In the genomic region with DNA sequence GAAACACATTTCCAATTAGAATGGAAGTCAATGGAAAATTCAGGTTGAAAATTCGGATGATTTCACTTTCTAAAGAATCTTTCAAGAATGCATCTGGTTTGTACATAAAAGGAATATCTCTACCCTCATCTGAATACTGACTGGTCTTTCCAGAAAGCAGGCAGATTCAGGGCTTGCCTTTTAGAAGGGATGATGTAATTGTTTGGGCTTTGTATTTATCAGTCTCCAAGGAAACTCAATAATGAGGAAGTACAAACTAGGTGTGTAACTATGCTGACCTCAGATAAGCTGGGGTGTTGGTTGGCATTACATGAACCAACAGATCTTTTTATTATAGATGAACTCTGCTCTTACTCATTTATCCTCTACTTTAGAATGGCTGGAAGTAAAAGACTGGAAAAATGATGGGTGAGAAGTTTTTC, we compare ENCODE assay signal across 8 cellular contexts. TPM values are rescaled to one million over a fixed set of nuclear protein-coding genes. Genes with fewer than 3 reads are reported as not detected.
DNase-seq lines count a peak whose midpoint lies in the region; ATAC-seq, FAIRE-seq and TF ChIP-seq lines count a peak whose summit lies in the region.

No MANE protein-coding gene starts in this region.

- H3K36me3 ChIP-seq in keratinocyte (ENCODE audit: control insufficient read depth in 2 of 2, extremely low read depth in 1 of 2, insufficient read depth in 2 of 2, low read length in 2 of 2) = peaks cover 19 to 33% of the 10 kb centered on the region in 2 experiments

- peaks cover 42% of the 10 kb centered on the region for H3K4me1 Mint-ChIP-seq in type B pancreatic cell (ENCODE audit: unreplicated experiment)
- H3K4me1 Mint-ChIP-seq in activated CD4-positive, alpha-beta T cell treated with anti-CD3 and anti-CD28 coated beads, Interleukin-2, amount 10 ng/mL, durations not matched to agents 24 days and 14 days = no peaks in the 10 kb centered on the region

- H3K27me3 Mint-ChIP-seq in type B pancreatic cell = peaks cover 3% of the 10 kb centered on the region
- no peaks in the 10 kb centered on the region for H3K27me3 Mint-ChIP-seq in activated CD4-positive, alpha-beta T cell treated with anti-CD3 and anti-CD28 coated beads, Interleukin-2, amount 10 ng/mL, durations not matched to agents 24 days and 14 days

- in situ Hi-C loops in KBM-7 (cut with MboI; ENCODE audit: low pct_unique_long_range_greater_than_20kb, low sequenced_read_pairs) = no loop called here

- H3K4me3 Mint-ChIP-seq in type B pancreatic cell = peak overlapping the region; percentile 71
- H3K4me3 Mint-ChIP-seq in activated CD4-positive, alpha-beta T cell treated with anti-CD3 and anti-CD28 coated beads, Interleukin-2, amount 10 ng/mL, durations not matched to agents 24 days and 14 days = no peak overlapping the region

- no peak overlapping the region for H2AFZ ChIP-seq in keratinocyte (ENCODE audit: control insufficient read depth, low read length)

- no peaks in the 10 kb centered on the region for H3K9me3 ChIP-seq in keratinocyte (ENCODE audit: control insufficient read depth, low read depth, low read length)

- peak; percentile 67 for ATAC-seq in GM21825 (IDR thresholded peaks at IDR 0.05; ENCODE audit: unreplicated experiment)

- peaks cover 26% of the 10 kb centered on the region for H3K36me3 Mint-ChIP-seq in type B pancreatic cell
- peaks cover 2% of the 10 kb centered on the region for H3K36me3 Mint-ChIP-seq in activated CD4-positive, alpha-beta T cell treated with anti-CD3 and anti-CD28 coated beads, Interleukin-2, amount 10 ng/mL, durations not matched to agents 24 days and 14 days (ENCODE audit: low read depth)

- dilution Hi-C loops in keratinocyte (cut with MboI; ENCODE audit: extremely low pct_ligation_motif_present, low sequenced_read_pairs) = no loop called here

- no peaks in the 10 kb centered on the region for H4K20me1 ChIP-seq in keratinocyte (ENCODE audit: control insufficient read depth, extremely low read depth, insufficient read depth, low read length)

- peak overlapping the region; percentile 49 for H3K4me2 ChIP-seq in keratinocyte (ENCODE audit: control insufficient read depth, extremely low read depth, insufficient read depth, low read depth, low read length)

- no peak overlapping the region for H3K4me3 ChIP-seq in keratinocyte (ENCODE audit: control insufficient read depth in 2 of 3, extremely low read depth in 1 of 3, insufficient read depth in 2 of 3, low read depth in 1 of 3, low read length in 3 of 3)

- no peaks in the 10 kb centered on the region for H3K27me3 ChIP-seq in keratinocyte (ENCODE audit: control insufficient read depth, extremely low read depth, insufficient read depth, low read length)

- peak overlapping the region; percentile 78 for H3K9ac ChIP-seq in keratinocyte (ENCODE audit: control insufficient read depth, extremely low read depth, insufficient read depth, low read length)

- H3K79me2 ChIP-seq in keratinocyte (ENCODE audit: control insufficient read depth, insufficient read depth, low read length) = peaks cover 40% of the 10 kb centered on the region

- no peaks in the 10 kb centered on the region for H3K9me1 ChIP-seq in keratinocyte (ENCODE audit: control insufficient read depth, extremely low read depth, insufficient read depth, low read length)

- H3K27ac Mint-ChIP-seq in type B pancreatic cell = peak overlapping the region; percentile 99
- H3K27ac Mint-ChIP-seq in activated CD4-positive, alpha-beta T cell treated with anti-CD3 and anti-CD28 coated beads, Interleukin-2, amount 10 ng/mL, durations not matched to agents 24 days and 14 days = no peak overlapping the region

- peak overlapping the region; percentile 85 for H3K27ac ChIP-seq in keratinocyte (ENCODE audit: control insufficient read depth, insufficient read depth, low read length)

- H3K4me1 ChIP-seq in keratinocyte (ENCODE audit: control insufficient read depth, extremely low read depth, insufficient read depth, low read length) = peaks cover 62% of the 10 kb centered on the region

- peak; percentile 62 for DNase-seq in GF-D8 (lab: John Stamatoyannopoulos, UW)
- DNase-seq in KBM-7 = peak; percentile 78
- peak; percentile 94 for DNase-seq in amniotic epithelial cell (ENCODE audit: low read depth)
- peak; percentile 97 for DNase-seq in keratinocyte (ENCODE audit: low read depth, low spot score)
- DNase-seq in type B pancreatic cell (ENCODE audit: extremely low spot score, unreplicated experiment) = no peak
- DNase-seq in DMS79 treated with DMSO at 0.1 percent for 48 hours (lab: John Stamatoyannopoulos, UW) = no peak
- DNase-seq in activated CD4-positive, alpha-beta T cell treated with anti-CD3 and anti-CD28 coated beads, Interleukin-2, amount 10 ng/mL, durations not matched to agents 24 days and 14 days = no peak

- intact Hi-C loops in activated CD4-positive, alpha-beta T cell treated with anti-CD3 and anti-CD28 coated beads, Interleukin-2, amount 10 ng/mL, durations not matched to agents 24 days and 14 days (cut with micrococcal nuclease) = no loop called here

- peaks cover 4% of the 10 kb centered on the region for H3K9me3 Mint-ChIP-seq in type B pancreatic cell
- H3K9me3 Mint-ChIP-seq in activated CD4-positive, alpha-beta T cell treated with anti-CD3 and anti-CD28 coated beads, Interleukin-2, amount 10 ng/mL, durations not matched to agents 24 days and 14 days = no peaks in the 10 kb centered on the region

- TF ChIP-seq CTCF in keratinocyte (optimal IDR thresholded peaks at IDR 0.05 in 1 of 3, IDR thresholded peaks at IDR 0.05 in 1 of 3, conservative IDR thresholded peaks at IDR 0.05 in 1 of 3; ENCODE audit: extremely low read depth in 1 of 3, insufficient read depth in 2 of 3, low read length in 3 of 3) = no peak
- no peak for TF ChIP-seq CTCF in type B pancreatic cell (conservative IDR thresholded peaks at IDR 0.05)

- peak; percentile 83 for FAIRE-seq in keratinocyte (lab: Jason Lieb, UNC)

RNA-seq across cellular contexts. Expression of a gene that starts 24.1 kb away (rescaled TPM):
- 200 to 450 TPM (median 298 TPM) in 3 replicates for polyA plus RNA-seq in keratinocyte
- 152 TPM for polyA plus RNA-seq in keratinocyte (2011; ENCODE audit: low read depth)
- 550 and 564 TPM in 2 replicates for polyA plus RNA-seq in keratinocyte (2011; cell fraction: cytosol; rRNA removed)
- polyA plus RNA-seq in keratinocyte (2011; cell fraction: nucleus; rRNA removed) = 299 and 342 TPM in 2 replicates
- 367 and 421 TPM in 2 replicates for polyA plus RNA-seq in keratinocyte (2012; ENCODE audit: low replicate concordance)
- 372 to 462 TPM (median 381 TPM) in 3 replicates for polyA minus RNA-seq in keratinocyte
- polyA minus RNA-seq in keratinocyte (2011; cell fraction: cytosol; rRNA and poly(A)+ RNA removed) = 329 TPM
- polyA minus RNA-seq in keratinocyte (2011; cell fraction: nucleus; rRNA and poly(A)+ RNA removed) = 92.1 and 192 TPM in 2 replicates
- 171 and 347 TPM in 2 replicates for total RNA-seq in type B pancreatic cell (ENCODE audit: low replicate concordance)
- 3.1 and 3.2 TPM in 2 replicates for total RNA-seq in activated CD4-positive, alpha-beta T cell treated with anti-CD3 and anti-CD28 coated beads, Interleukin-2, amount 10 ng/mL, durations not matched to agents 24 days and 14 days

Comparison
In these comparisons a context has a peak if more than half of its experiments do, and no peak if none do; other contexts are left out.
1. DNase-seq: peak in GF-D8 (single experiment), KBM-7 (single experiment), amniotic epithelial cell (single experiment) and keratinocyte (single experiment); none in type B pancreatic cell (single experiment), DMS79 treated with DMSO at 0.1 percent for 48 hours (single experiment) and activated CD4-positive, alpha-beta T cell treated with anti-CD3 and anti-CD28 coated beads, Interleukin-2, amount 10 ng/mL, durations not matched to agents 24 days and 14 days (single experiment).
2. RNA of a gene that starts 24.1 kb away (total RNA-seq): 171 to 347 TPM in type B pancreatic cell; 3.1 to 3.2 TPM in activated CD4-positive, alpha-beta T cell treated with anti-CD3 and anti-CD28 coated beads, Interleukin-2, amount 10 ng/mL, durations not matched to agents 24 days and 14 days; every median in the first group is over 10 times any median in the second.